In the genomic region with DNA sequence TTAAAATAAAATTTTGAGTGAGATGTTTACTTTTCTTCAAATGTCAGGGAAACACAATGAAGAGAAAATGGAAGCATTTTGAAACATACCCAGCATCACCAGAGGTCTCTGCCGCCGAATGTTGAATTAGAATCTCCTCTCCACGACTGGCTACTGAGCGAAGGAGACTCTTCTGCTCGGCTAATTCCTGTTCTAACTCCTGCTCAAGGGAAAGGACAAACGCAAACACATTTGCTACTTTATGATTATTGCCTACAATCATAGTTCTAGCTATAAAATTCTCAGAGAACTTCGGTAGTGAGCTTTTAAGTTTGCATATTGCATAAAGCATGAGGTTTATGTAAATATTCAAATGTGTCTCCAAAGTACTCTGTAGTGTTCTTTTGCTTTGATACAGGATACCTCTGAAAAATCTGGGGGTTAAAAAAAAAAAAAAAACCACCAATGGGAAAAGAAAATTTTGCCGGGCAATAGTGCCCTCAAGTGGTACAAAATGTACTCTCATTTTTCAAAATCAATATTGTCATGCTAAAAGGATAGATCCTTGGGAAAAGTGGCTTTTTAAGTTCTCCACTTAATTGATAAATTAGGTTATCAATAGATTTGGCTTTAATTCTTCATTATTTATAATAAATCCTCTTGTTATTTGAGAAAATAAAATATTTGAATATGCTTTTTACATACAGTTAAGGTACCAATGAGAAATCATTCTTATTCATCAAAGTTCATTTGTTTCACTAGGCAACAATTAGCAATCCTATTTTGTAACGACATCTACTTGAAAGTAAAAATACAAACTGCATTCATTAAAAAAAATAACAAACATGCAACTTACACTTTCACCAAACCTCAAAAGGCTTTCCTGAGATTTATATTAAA, we compare ENCODE assay signal across 8 cellular contexts.
DNase-seq lines count a peak whose midpoint lies in the region; ATAC-seq and TF ChIP-seq lines count a peak whose summit lies in the region.

No MANE protein-coding gene starts in this region.

- no peak overlapping the region for H3K4me2 ChIP-seq in mesendoderm (ENCODE audit: low read length)

- no peak overlapping the region for H2BK120ac ChIP-seq in mesendoderm (ENCODE audit: low read depth, low read length)

- intact Hi-C loops in left ventricle myocardium superior (cut with micrococcal nuclease): loop anchor here (10.0 kb wide), 2 partner anchors 53 to 593 kb away; no protein-coding TSS in a partner anchor
- intact Hi-C loops in breast epithelium (cut with DNase I; ENCODE audit: low total_unique reads): no loop called here

- H3K27ac Mint-ChIP-seq in T-helper 17 cell: no peak overlapping the region

- peaks cover 5% of the 10 kb centered on the region for H3K36me3 Mint-ChIP-seq in T-helper 17 cell (ENCODE audit: low read depth)

- H3K9ac ChIP-seq in mesendoderm (ENCODE audit: low read length): no peak overlapping the region

- H2AK5ac ChIP-seq in mesendoderm (ENCODE audit: low read length): no peak overlapping the region

- H3K9me3 ChIP-seq in right atrium auricular region (no peaks in the 10 kb centered on the region), breast epithelium (no peaks in the 10 kb centered on the region), T-helper 17 cell (ENCODE audit: control insufficient read depth, low read length, poor library complexity, severe bottlenecking) (peaks cover 5% of the 10 kb centered on the region)

- no peak overlapping the region for H3K23ac ChIP-seq in mesendoderm (ENCODE audit: low read length)

- no peak overlapping the region for H3K56ac ChIP-seq in mesendoderm (ENCODE audit: low read length)

- no peak overlapping the region for H2BK15ac ChIP-seq in mesendoderm (replicated peaks; ENCODE audit: low read depth)

- H3K4me1 Mint-ChIP-seq in T-helper 17 cell: peaks cover 5% of the 10 kb centered on the region

- TF ChIP-seq CTCF in right atrium auricular region (IDR thresholded peaks at IDR 0.05): peak; percentile 18 to 66
- TF ChIP-seq CTCF in breast epithelium (IDR thresholded peaks at IDR 0.05): peak; percentile 14 to 33 (median 32)

- H3K4me1 ChIP-seq in right atrium auricular region (peaks cover 0 to 53% of the 10 kb centered on the region in 2 donors), breast epithelium (no peaks in the 10 kb centered on the region), mesendoderm (ENCODE audit: control insufficient read depth, low read depth, low read length) (peaks cover 15% of the 10 kb centered on the region)

- H3K18ac ChIP-seq in mesendoderm (ENCODE audit: low read length): no peak overlapping the region

- no peak overlapping the region for H4K8ac ChIP-seq in mesendoderm (ENCODE audit: low read depth, low read length)

- H3K79me1 ChIP-seq in mesendoderm (ENCODE audit: low read length): no peaks in the 10 kb centered on the region

- DNase-seq in right atrium auricular region (ENCODE audit: low spot score) (no peak), left ventricle myocardium superior (no peak), NCI-H146 treated with DMSO at 0.1 percent for 48 hours (lab: John Stamatoyannopoulos, UW; ENCODE audit: unreplicated experiment) (peak; percentile 64), breast epithelium (ENCODE audit: low spot score in 2 of 2) (no peak), mesendoderm (peak; percentile 47), AG08395 (ENCODE audit: low spot score) (no peak), T-helper 17 cell (no peak), SKM-1 treated with dmso at 0.1 percent for 144 hours (lab: John Stamatoyannopoulos, UW; ENCODE audit: unreplicated experiment) (no peak)

- no peak overlapping the region for H4K5ac ChIP-seq in mesendoderm (ENCODE audit: low read length)

- no peaks in the 10 kb centered on the region for H3K27me3 ChIP-seq in right atrium auricular region
- H3K27me3 ChIP-seq in breast epithelium: no peaks in the 10 kb centered on the region
- no peaks in the 10 kb centered on the region for H3K27me3 ChIP-seq in mesendoderm (ENCODE audit: insufficient read depth, low read length, poor library complexity)

- H3K27ac ChIP-seq in right atrium auricular region (peak overlapping the region in 1 of 2 donors; percentile 15), breast epithelium (no peak overlapping the region), mesendoderm (ENCODE audit: low read depth, low read length) (no peak overlapping the region)

- H3K27me3 Mint-ChIP-seq in T-helper 17 cell: no peaks in the 10 kb centered on the region

- no peaks in the 10 kb centered on the region for H3K79me2 ChIP-seq in mesendoderm (ENCODE audit: control insufficient read depth, insufficient read depth, low read length)

- H3K4ac ChIP-seq in mesendoderm (ENCODE audit: low read depth, low read length): no peak overlapping the region

- no CpG with 5 or more reads among the region's 9 CpGs for WGBS in mesendoderm (ENCODE audit: extremely low coverage, insufficient coverage, low lambda C conversion rate)

- H3K4me3 Mint-ChIP-seq in T-helper 17 cell: no peak overlapping the region

- no peak for TF ChIP-seq POLR2A in breast epithelium (IDR thresholded peaks at IDR 0.05)

- H3K36me3 ChIP-seq in right atrium auricular region (peaks cover 29% of the 10 kb centered on the region), breast epithelium (no peaks in the 10 kb centered on the region), mesendoderm (ENCODE audit: control insufficient read depth, insufficient read depth, low read length) (no peaks in the 10 kb centered on the region)

- no peak overlapping the region for H2BK5ac ChIP-seq in mesendoderm (ENCODE audit: low read length)

- no peak overlapping the region for H3K4me3 ChIP-seq in right atrium auricular region
- H3K4me3 ChIP-seq in breast epithelium: no peak overlapping the region
- H3K4me3 ChIP-seq in mesendoderm (ENCODE audit: low read length): no peak overlapping the region

- ATAC-seq in left ventricle myocardium superior (no peak), T-helper 17 cell (no peak)

Comparison
In these comparisons a context has a peak if more than half of its experiments do, and no peak if none do; other contexts are left out.
1. DNase-seq: peak in NCI-H146 treated with DMSO at 0.1 percent for 48 hours (single experiment) and mesendoderm (single experiment); none in right atrium auricular region (single experiment), left ventricle myocardium superior (single experiment), breast epithelium (0 of 2), AG08395 (single experiment), T-helper 17 cell (0 of 3) and SKM-1 treated with dmso at 0.1 percent for 144 hours (single experiment).